ENCODE assay signal across 8 cellular contexts in the genomic region with DNA sequence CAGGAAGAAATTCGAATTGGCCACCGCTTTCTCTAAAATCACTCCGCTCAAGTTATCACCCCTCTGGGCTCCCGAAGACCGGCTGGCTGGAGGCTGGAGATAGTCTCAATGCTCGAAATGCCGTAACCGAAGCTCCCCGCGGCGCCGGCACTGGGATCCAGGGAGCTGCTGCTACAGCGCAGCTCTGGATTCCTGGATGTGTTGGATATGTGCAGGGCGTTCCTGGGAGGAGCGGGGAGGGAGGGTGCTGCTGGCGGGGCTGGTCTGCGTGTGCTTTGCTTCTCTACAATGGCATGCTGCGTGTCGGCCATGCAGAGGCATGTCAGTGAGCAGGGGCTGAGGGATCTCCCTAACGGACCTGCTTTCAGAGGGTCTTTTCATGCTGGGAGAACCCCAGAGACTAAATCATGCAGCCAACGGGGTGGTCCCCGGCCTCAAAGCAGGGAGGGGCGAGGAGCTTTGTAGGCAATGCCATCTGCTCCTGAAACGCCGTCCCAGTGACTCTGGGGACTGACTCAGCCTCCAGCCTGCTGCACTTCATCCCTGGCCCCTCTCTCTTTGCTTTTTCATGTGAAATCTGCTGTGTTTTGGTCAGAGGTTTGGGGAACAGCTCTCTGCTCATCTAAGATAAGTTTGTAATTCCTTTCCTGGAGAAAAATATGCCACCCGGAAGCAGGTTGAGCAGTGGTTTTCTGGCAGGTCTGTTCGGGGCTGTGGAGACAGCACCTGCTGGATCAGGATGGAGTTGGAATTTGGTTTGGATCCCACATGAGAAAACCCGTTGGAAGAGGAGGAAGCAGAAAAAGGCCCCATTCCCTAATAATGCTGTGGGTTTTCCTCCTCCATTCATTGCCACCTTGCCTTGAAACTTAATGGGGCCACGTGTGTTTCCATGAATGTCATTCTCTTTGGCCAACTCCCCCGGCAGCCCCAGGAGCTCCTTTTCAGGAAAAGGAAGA.
DNase-seq lines count a peak whose midpoint lies in the region; ATAC-seq and TF ChIP-seq lines count a peak whose summit lies in the region.

No MANE protein-coding gene starts in this region.

- H3F3A ChIP-seq in GM23248 (ENCODE audit: insufficient read depth): peaks cover 23% of the 10 kb centered on the region

- no peaks in the 10 kb centered on the region for H3K36me3 ChIP-seq in GM23248 (ENCODE audit: low read depth)
- H3K36me3 ChIP-seq in SJSA1: peaks cover 14% of the 10 kb centered on the region
- no peaks in the 10 kb centered on the region for H3K36me3 ChIP-seq in suprapubic skin

- ATAC-seq in GM21381 (IDR thresholded peaks at IDR 0.05; ENCODE audit: unreplicated experiment): no peak

- H4K20me1 ChIP-seq in GM23248 (ENCODE audit: insufficient read depth): 0 out of 2 replicates have a peak, but pooled peaks cover 5% of the 10 kb centered on the region

- DNase-seq in AG10803 (ENCODE audit: low read depth) (peak; percentile 75), GM23248 (peak; percentile 89), SJSA1 (ENCODE audit: low read depth in 1 of 2, low spot score in 2 of 2) (peak; percentile 84 to 85), ecto neural progenitor cell (ENCODE audit: low spot score) (peak; percentile 89), lung microvascular endothelial cell (ENCODE audit: low read depth in 2 of 2) (peak; percentile 72 to 75), suprapubic skin (ENCODE audit: low spot score in 2 of 2) (peak in 1 of 2 donors; percentile 91), NCI-H187 treated with DMSO at 0.1 percent for 48 hours (lab: John Stamatoyannopoulos, UW) (no peak)

- TF ChIP-seq POLR2A in suprapubic skin (IDR thresholded peaks at IDR 0.05): no peak

- no peaks in the 10 kb centered on the region for H3K9me2 ChIP-seq in GM23248 (ENCODE audit: insufficient read depth)

- H2AFZ ChIP-seq in GM23248: no peak overlapping the region

- no peaks in the 10 kb centered on the region for H3K27me3 ChIP-seq in GM23248 (replicated peaks; ENCODE audit: insufficient read depth)
- no peaks in the 10 kb centered on the region for H3K27me3 ChIP-seq in SJSA1 (replicated peaks)
- no peaks in the 10 kb centered on the region for H3K27me3 ChIP-seq in suprapubic skin

- in situ Hi-C loops in GM23248 (cut with MboI): no loop called here

- no peak for TF ChIP-seq EP300 in suprapubic skin (IDR thresholded peaks at IDR 0.05)

- H3K4me1 ChIP-seq in GM23248 (ENCODE audit: insufficient read depth) (peaks cover 39% of the 10 kb centered on the region), SJSA1 (replicated peaks) (peaks cover 76% of the 10 kb centered on the region), suprapubic skin (peaks cover 85% of the 10 kb centered on the region)

- 8 to 10% methylated on average over 29 to 30 of the region's 30 CpGs for WGBS in GM23248 (ENCODE audit: low coverage in 1 of 2, low lambda C conversion rate in 2 of 2, missing lambda C conversion rate in 2 of 2), 2 experiments
- WGBS in suprapubic skin: 5% methylated on average over 24 of the region's 30 CpGs

- H3K79me2 ChIP-seq in GM23248 (ENCODE audit: insufficient read depth): peaks cover 95% of the 10 kb centered on the region

- H3K4me3 ChIP-seq in AG10803 (ENCODE audit: low read length) (peak overlapping the region; percentile 54), GM23248 (peak overlapping the region; percentile 61), SJSA1 (peak overlapping the region; percentile 40), suprapubic skin (peak overlapping the region; percentile 58)

- H3K9me3 ChIP-seq in GM23248 (ENCODE audit: low read depth) (no peaks in the 10 kb centered on the region), SJSA1 (replicated peaks) (no peaks in the 10 kb centered on the region), suprapubic skin (no peaks in the 10 kb centered on the region)

- H3K9ac ChIP-seq in GM23248: peak overlapping the region; percentile 74

- H3K27ac ChIP-seq in GM23248 (peak overlapping the region; percentile 69), SJSA1 (peak overlapping the region; percentile 55), suprapubic skin (peak overlapping the region; percentile 92)

- TF ChIP-seq CTCF in AG10803 (conservative IDR thresholded peaks at IDR 0.05; ENCODE audit: low read length): no peak
- no peak for TF ChIP-seq CTCF in suprapubic skin (IDR thresholded peaks at IDR 0.05)

- H3K4me2 ChIP-seq in GM23248 (ENCODE audit: unreplicated experiment): peak overlapping the region; percentile 89
